Comparison of ENCODE assay signal across 25 cellular contexts in the genomic region with DNA sequence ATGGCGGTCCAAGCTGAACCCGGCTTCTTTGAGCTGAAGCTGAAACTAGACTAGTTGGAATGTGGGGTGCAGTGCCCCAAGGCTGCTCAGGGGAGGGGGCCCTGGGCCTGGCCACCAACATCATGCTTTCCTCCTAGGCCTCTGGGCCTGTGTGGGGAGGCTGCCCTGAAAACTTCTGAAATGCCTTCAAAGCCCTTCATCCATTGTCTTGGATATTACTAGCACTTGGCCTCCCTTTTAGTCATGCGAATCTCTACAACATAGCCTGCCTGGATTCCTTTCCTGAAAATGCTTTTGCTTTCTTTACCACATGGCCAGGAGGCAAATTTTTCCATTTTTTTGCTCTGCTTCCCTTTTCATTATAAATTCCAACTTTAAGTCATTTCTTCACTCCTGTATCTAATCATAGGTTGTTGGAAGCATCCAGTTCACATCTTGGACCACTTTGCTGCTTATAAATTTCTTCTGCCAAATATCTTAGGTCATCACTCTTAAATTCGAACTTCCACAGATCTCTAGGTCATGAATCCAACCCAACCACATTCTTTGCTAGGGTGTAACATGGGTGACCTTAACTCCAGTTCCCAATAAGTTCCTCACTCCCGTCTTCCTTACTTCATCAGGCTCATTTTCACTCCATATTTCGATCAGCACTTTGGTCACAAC.
DNase-seq lines count a peak whose midpoint lies in the region; FAIRE-seq and TF ChIP-seq lines count a peak whose summit lies in the region.
"Had no signal": no experiment of that assay in that cellular context is flagged by ENCODE, and none has a peak within 500 bp of the region (broad histone marks: within the 10 kb centered on the region; RNA-seq: fewer than 3 reads in every experiment).

No MANE protein-coding gene starts in this region.

- no peaks in the 10 kb centered on the region for H3K9me1 ChIP-seq in keratinocyte (ENCODE audit: control insufficient read depth, extremely low read depth, insufficient read depth, low read length)

- no peaks in the 10 kb centered on the region for H3K36me3 ChIP-seq in keratinocyte (ENCODE audit: control insufficient read depth in 2 of 2, extremely low read depth in 1 of 2, insufficient read depth in 2 of 2, low read length in 2 of 2)
- H3K36me3 ChIP-seq: thoracic aorta had no signal

- no TSS peak for BruUV-seq in Calu3 (replicated peaks; lab: Mats Ljungman, UMichigan)

- H3K4me3 ChIP-seq in keratinocyte (ENCODE audit: control insufficient read depth in 2 of 3, extremely low read depth in 1 of 3, insufficient read depth in 2 of 3, low read depth in 1 of 3, low read length in 3 of 3), result no peak overlapping the region
- H3K4me3 ChIP-seq: coronary artery, lung, thoracic aorta had no signal

- H3K27me3 ChIP-seq in keratinocyte (ENCODE audit: control insufficient read depth, extremely low read depth, insufficient read depth, low read length), result no peaks in the 10 kb centered on the region

- no peak overlapping the region for H3K9ac ChIP-seq in keratinocyte (ENCODE audit: control insufficient read depth, extremely low read depth, insufficient read depth, low read length)
- H3K9ac ChIP-seq: SK-N-SH had no signal

- peak overlapping the region; percentile 11 for H2AFZ ChIP-seq in keratinocyte (ENCODE audit: control insufficient read depth, low read length)

- H3K9me3 Mint-ChIP-seq in Calu3 (ENCODE audit: low read depth, unreplicated experiment) (no peaks in the 10 kb centered on the region), HFFc6 (no peaks in the 10 kb centered on the region)
- H3K9me3 Mint-ChIP-seq: activated T-cell treated with anti-CD3 and anti-CD28 coated beads, Interleukin-2, amount 50 U/mL, for 4 hours had no signal

- H3K27me3 Mint-ChIP-seq in Calu3 (ENCODE audit: unreplicated experiment) (no peaks in the 10 kb centered on the region), HFFc6 (ENCODE audit: insufficient read depth) (no peaks in the 10 kb centered on the region)
- H3K27me3 Mint-ChIP-seq: activated naive CD8-positive, alpha-beta T cell treated with anti-CD3 and anti-CD28 coated beads for 36 hours had no signal

- H3K27ac ChIP-seq in epithelial cell of prostate (peak overlapping the region; percentile 39), keratinocyte (ENCODE audit: control insufficient read depth, insufficient read depth, low read length) (no peak overlapping the region)
- H3K27ac ChIP-seq: HL-60, thoracic aorta had no signal

- H3K4me1 Mint-ChIP-seq in Calu3 (ENCODE audit: low read depth, unreplicated experiment), result peaks cover 24% of the 10 kb centered on the region
- peaks cover 13% of the 10 kb centered on the region for H3K4me1 Mint-ChIP-seq in HFFc6 (ENCODE audit: low read depth)
- H3K4me1 Mint-ChIP-seq: brain had no signal

- peak; percentile 39 for FAIRE-seq in keratinocyte (lab: Jason Lieb, UNC)
- FAIRE-seq: endometrium, frontal cortex, RCC 7860 had no signal

- CTCF ChIA-PET in Calu3 (lab: Charles Lee), result no interaction called here

- intact Hi-C loops in Calu3 (cut with micrococcal nuclease; ENCODE audit: unreplicated experiment) (no loop called here), head of caudate nucleus (cut with DNase I) (no loop called here)

- no peaks in the 10 kb centered on the region for H3K79me2 ChIP-seq in keratinocyte (ENCODE audit: control insufficient read depth, insufficient read depth, low read length)

- H4K20me1 ChIP-seq in keratinocyte (ENCODE audit: control insufficient read depth, extremely low read depth, insufficient read depth, low read length), result no peaks in the 10 kb centered on the region

- H3K4me3 Mint-ChIP-seq in Calu3 (ENCODE audit: low read depth, unreplicated experiment), result peak overlapping the region; percentile 2
- H3K4me3 Mint-ChIP-seq in HFFc6, result no peak overlapping the region
- H3K4me3 Mint-ChIP-seq: activated naive CD8-positive, alpha-beta T cell treated with anti-CD3 and anti-CD28 coated beads for 36 hours; activated T-cell treated with anti-CD3 and anti-CD28 coated beads, Interleukin-2, amount 50 U/mL, for 4 hours; brain had no signal

- peak overlapping the region; percentile 5 for H3K27ac Mint-ChIP-seq in Calu3 (ENCODE audit: unreplicated experiment)
- no peak overlapping the region; the same call in 1 of the 2 replicates for H3K27ac Mint-ChIP-seq in HFFc6
- H3K27ac Mint-ChIP-seq: activated naive CD8-positive, alpha-beta T cell treated with anti-CD3 and anti-CD28 coated beads for 36 hours; brain had no signal

- dilution Hi-C loops in keratinocyte (cut with MboI; ENCODE audit: extremely low pct_ligation_motif_present, low sequenced_read_pairs), result no loop called here

- DNase-seq in Calu3 (peak; percentile 3), HFFc6 (peak; percentile 18), epithelial cell of prostate (ENCODE audit: low read depth, low spot score) (no peak), keratinocyte (ENCODE audit: low read depth, low spot score) (no peak), A172 (ENCODE audit: low spot score) (no peak), head of caudate nucleus (no peak)
- DNase-seq in NK-92 treated with Interleukin-12 subunit alpha and Interleukin-12 subunit beta, amount 100 ng/mL, for 24 hours (lab: John Stamatoyannopoulos, UW), result no peak
- DNase-seq: activated CD4-positive, CD25-positive, alpha-beta regulatory T cell; activated naive CD8-positive, alpha-beta T cell treated with anti-CD3 and anti-CD28 coated beads for 36 hours; activated T-cell treated with anti-CD3 and anti-CD28 coated beads, Interleukin-2, amount 50 U/mL, for 4 hours; COR-L47; GOT3; NCI-H187; nucleus accumbens; retina; SK-N-SH; stimulated activated CD4-positive, alpha-beta T cell treated with anti-CD3 and anti-CD28 coated beads, Interleukin-15, amount 100 ng/mL, for 24 hours had no signal

- H3K36me3 Mint-ChIP-seq in Calu3 (ENCODE audit: insufficient read depth, unreplicated experiment) (no peaks in the 10 kb centered on the region), HFFc6 (ENCODE audit: low read depth) (no peaks in the 10 kb centered on the region)
- H3K36me3 Mint-ChIP-seq: activated naive CD8-positive, alpha-beta T cell treated with anti-CD3 and anti-CD28 coated beads for 36 hours; brain had no signal

- peak overlapping the region; percentile 26 for H3K4me2 ChIP-seq in keratinocyte (ENCODE audit: control insufficient read depth, extremely low read depth, insufficient read depth, low read depth, low read length)
- H3K4me2 ChIP-seq: SK-N-SH had no signal

- TF ChIP-seq CTCF in Calu3 (IDR thresholded peaks at IDR 0.05; ENCODE audit: unreplicated experiment), result no peak
- TF ChIP-seq CTCF in HFFc6 (IDR thresholded peaks at IDR 0.05), result no peak
- no peak for TF ChIP-seq CTCF in keratinocyte (optimal IDR thresholded peaks at IDR 0.05 in 1 of 3, IDR thresholded peaks at IDR 0.05 in 1 of 3, conservative IDR thresholded peaks at IDR 0.05 in 1 of 3; ENCODE audit: extremely low read depth in 1 of 3, insufficient read depth in 2 of 3, low read length in 3 of 3)

- H3K9me3 ChIP-seq in keratinocyte (ENCODE audit: control insufficient read depth, low read depth, low read length), result no peaks in the 10 kb centered on the region
- H3K9me3 ChIP-seq: SK-N-SH, thoracic aorta had no signal

- H3K4me1 ChIP-seq in keratinocyte (ENCODE audit: control insufficient read depth, extremely low read depth, insufficient read depth, low read length), result peaks cover 8% of the 10 kb centered on the region

Comparison
In these comparisons a context has a peak if more than half of its experiments do, and no peak if none do; other contexts are left out.
1. DNase-seq: peak in Calu3 (single experiment) and HFFc6 (single experiment); none in epithelial cell of prostate (single experiment), keratinocyte (single experiment), NK-92 treated with Interleukin-12 subunit alpha and Interleukin-12 subunit beta, amount 100 ng/mL, for 24 hours (single experiment), A172 (single experiment) and head of caudate nucleus (0 of 42).